ENCODE assay signal across 17 cellular contexts in the genomic region with DNA sequence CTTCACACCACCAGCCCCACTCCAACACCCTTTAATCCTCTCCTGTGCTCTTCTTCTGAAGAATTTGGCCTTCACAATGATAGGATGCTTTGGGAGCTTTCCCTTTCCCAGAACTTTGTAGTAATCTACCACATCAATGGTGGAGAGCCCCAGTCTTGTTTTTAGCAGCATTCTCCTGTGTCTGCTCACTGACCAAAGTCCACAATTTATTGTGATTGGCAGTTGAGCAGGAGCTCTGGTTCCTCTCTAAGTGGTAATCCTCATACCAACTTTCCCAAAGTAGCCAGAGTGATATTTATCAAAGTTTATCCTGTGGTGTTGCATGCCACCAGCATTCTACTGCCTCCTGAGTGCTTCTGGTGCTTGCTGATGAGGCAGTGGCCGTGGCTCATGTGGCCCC. TPM values are rescaled to one million over a fixed set of nuclear protein-coding genes. Genes with fewer than 3 reads are reported as not detected.
DNase-seq lines count a peak whose midpoint lies in the region; FAIRE-seq and TF ChIP-seq lines count a peak whose summit lies in the region.
"Had no signal": no experiment of that assay in that cellular context is flagged by ENCODE, and none has a peak within 500 bp of the region (broad histone marks: within the 10 kb centered on the region; RNA-seq: fewer than 3 reads in every experiment).

No MANE protein-coding gene starts in this region.

- H3K36me3 Mint-ChIP-seq in astrocyte (ENCODE audit: low read depth, unreplicated experiment) = no peaks in the 10 kb centered on the region

- DNase-seq in HT-29 (ENCODE audit: low spot score) (peak; percentile 31), M059J (ENCODE audit: low read depth) (peak; percentile 16), astrocyte (ENCODE audit: low read depth) (peak; percentile 36), renal cortical epithelial cell (ENCODE audit: low read depth) (peak; percentile 68), NCI-H1048 (lab: John Stamatoyannopoulos, UW) (no peak), MV-4-11 (lab: John Stamatoyannopoulos, UW) (no peak), coronary artery (ENCODE audit: low spot score) (no peak)
- DNase-seq: ACHN; C1 segment of cervical spinal cord; Calu3; CD4-positive, alpha-beta T cell; DMS 273 treated with DMSO at 0.1 percent for 48 hours had no signal

- no peaks in the 10 kb centered on the region for H3K9me3 ChIP-seq in astrocyte (ENCODE audit: insufficient read depth, low read depth, low read length)
- H3K9me3 ChIP-seq: HAP-1 had no signal

- TF ChIP-seq CTCF in astrocyte (IDR thresholded peaks at IDR 0.05; ENCODE audit: insufficient read depth, low read depth, low read length) (no peak), coronary artery (IDR thresholded peaks at IDR 0.05) (no peak)

- H3K36me3 ChIP-seq in astrocyte (ENCODE audit: insufficient read depth, low read length) = no peaks in the 10 kb centered on the region
- H3K36me3 ChIP-seq: HAP-1 had no signal

- H3K9me3 Mint-ChIP-seq in astrocyte (ENCODE audit: unreplicated experiment) = peaks cover 5% of the 10 kb centered on the region
- H3K9me3 Mint-ChIP-seq: CD4-positive, alpha-beta T cell had no signal

- peaks cover 4% of the 10 kb centered on the region for H3K4me1 Mint-ChIP-seq in astrocyte (ENCODE audit: low read depth, unreplicated experiment)
- H3K4me1 Mint-ChIP-seq: B cell had no signal

- H3K79me2 ChIP-seq in astrocyte (ENCODE audit: insufficient read depth, low read length) = no peaks in the 10 kb centered on the region

- H3K9ac ChIP-seq in astrocyte (ENCODE audit: low read length) = no peak overlapping the region

- no peaks in the 10 kb centered on the region for H3K27me3 ChIP-seq in astrocyte (ENCODE audit: insufficient read depth, low read length)

- FAIRE-seq in astrocyte (lab: Jason Lieb, UNC) = no peak
- FAIRE-seq: H1 had no signal

- no peak overlapping the region for H2AFZ ChIP-seq in astrocyte (ENCODE audit: low read depth, low read length)

- H3K4me3 ChIP-seq in astrocyte (ENCODE audit: insufficient read depth, low read depth, low read length) (no peak overlapping the region), coronary artery (no peak overlapping the region)
- H3K4me3 ChIP-seq: HAP-1 had no signal

- no peak overlapping the region for H3K4me3 Mint-ChIP-seq in astrocyte (ENCODE audit: unreplicated experiment)
- H3K4me3 Mint-ChIP-seq: B cell; CD4-positive, alpha-beta T cell had no signal

- no peak overlapping the region for H3K4me2 ChIP-seq in astrocyte (ENCODE audit: low read length)

- no peak overlapping the region for H3K27ac Mint-ChIP-seq in astrocyte (ENCODE audit: unreplicated experiment)
- H3K27ac Mint-ChIP-seq: B cell; CD4-positive, alpha-beta T cell had no signal

- H4K20me1 ChIP-seq in astrocyte (ENCODE audit: insufficient read depth, low read length) = no peaks in the 10 kb centered on the region

- H3K27ac ChIP-seq in astrocyte (ENCODE audit: low read depth, low read length) (no peak overlapping the region), coronary artery (no peak overlapping the region)

- no peaks in the 10 kb centered on the region for H3K4me1 ChIP-seq in astrocyte (ENCODE audit: insufficient read depth, low read length)
- H3K4me1 ChIP-seq: HAP-1 had no signal

- H3K27me3 Mint-ChIP-seq in astrocyte (ENCODE audit: low read depth, unreplicated experiment) = no peaks in the 10 kb centered on the region

RNA-seq across cellular contexts. Expression of gene OPN5, which starts 29.0 kb away (rescaled TPM):
- not detected in 2 replicates for total RNA-seq in HT-29 (2014; rRNA removed; shearing (Covaris generic))
- total RNA-seq in M059J (2014; rRNA removed; shearing (Covaris generic)) = not detected in 2 replicates
- total RNA-seq in astrocyte = not detected in 2 replicates
- under 0.01 TPM in 1 of 2 replicates, not detected in the other for total RNA-seq in renal cortical epithelial cell
- total RNA-seq: A172; B cell; Calu3; CD4-positive, alpha-beta T cell; H1; HT1080 had no signal

RNA-seq across cellular contexts. Expression of gene ADGRF4, which starts 54.4 kb away (rescaled TPM):
- 0.41 and 0.94 TPM in 2 replicates for total RNA-seq in HT-29 (2014; rRNA removed; shearing (Covaris generic))
- total RNA-seq in M059J (2014; rRNA removed; shearing (Covaris generic)) = 0.27 and 0.37 TPM in 2 replicates
- 1.2 and 1.4 TPM in 2 replicates for total RNA-seq in astrocyte
- 0.10 and 5.2 TPM in 2 replicates for total RNA-seq in renal cortical epithelial cell
- total RNA-seq: B cell; CD4-positive, alpha-beta T cell; H1 had no signal

Comparison
In these comparisons a context has a peak if more than half of its experiments do, and no peak if none do; other contexts are left out.
1. DNase-seq: peak in HT-29 (single experiment), M059J (single experiment), astrocyte (single experiment) and renal cortical epithelial cell (single experiment); none in NCI-H1048 (single experiment), MV-4-11 (single experiment) and coronary artery (single experiment).